ENCODE assay signal across 1 cellular context in the genomic region with DNA sequence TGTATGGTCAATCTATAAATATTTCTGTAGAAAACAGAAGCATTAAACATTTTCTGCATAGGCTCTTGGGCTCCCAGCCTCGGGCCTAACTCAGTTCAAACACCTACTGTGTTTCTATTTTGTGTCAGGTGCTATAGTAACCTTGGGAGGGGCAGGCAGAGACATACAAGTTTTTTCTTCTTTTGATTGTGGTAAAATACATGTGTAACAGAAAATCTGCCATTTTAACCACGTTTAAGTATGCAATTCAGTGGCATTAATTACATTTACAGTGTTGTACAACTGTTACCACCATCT.
TF ChIP-seq lines count a peak whose summit lies in the region.

No MANE protein-coding gene starts in this region.

TF ChIP-seq in WTC11, 78 proteins besides CTCF, POLR2A, EP300 and RAD21 (continued from another document):
- TF ChIP-seq, protein P1, sequence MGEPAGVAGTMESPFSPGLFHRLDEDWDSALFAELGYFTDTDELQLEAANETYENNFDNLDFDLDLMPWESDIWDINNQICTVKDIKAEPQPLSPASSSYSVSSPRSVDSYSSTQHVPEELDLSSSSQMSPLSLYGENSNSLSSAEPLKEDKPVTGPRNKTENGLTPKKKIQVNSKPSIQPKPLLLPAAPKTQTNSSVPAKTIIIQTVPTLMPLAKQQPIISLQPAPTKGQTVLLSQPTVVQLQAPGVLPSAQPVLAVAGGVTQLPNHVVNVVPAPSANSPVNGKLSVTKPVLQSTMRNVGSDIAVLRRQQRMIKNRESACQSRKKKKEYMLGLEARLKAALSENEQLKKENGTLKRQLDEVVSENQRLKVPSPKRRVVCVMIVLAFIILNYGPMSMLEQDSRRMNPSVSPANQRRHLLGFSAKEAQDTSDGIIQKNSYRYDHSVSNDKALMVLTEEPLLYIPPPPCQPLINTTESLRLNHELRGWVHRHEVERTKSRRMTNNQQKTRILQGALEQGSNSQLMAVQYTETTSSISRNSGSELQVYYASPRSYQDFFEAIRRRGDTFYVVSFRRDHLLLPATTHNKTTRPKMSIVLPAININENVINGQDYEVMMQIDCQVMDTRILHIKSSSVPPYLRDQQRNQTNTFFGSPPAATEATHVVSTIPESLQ (CRISPR knock-in tag; IDR thresholded peaks at IDR 0.05), result no peak
- TF ChIP-seq IRF2 (CRISPR knock-in tag; IDR thresholded peaks at IDR 0.05; ENCODE audit: borderline replicate concordance, low read depth) (no peak), E2F1 (CRISPR knock-in tag; IDR thresholded peaks at IDR 0.05) (no peak), JUN (CRISPR knock-in tag; IDR thresholded peaks at IDR 0.05) (no peak), ZNF219 (CRISPR knock-in tag; IDR thresholded peaks at IDR 0.05; ENCODE audit: borderline replicate concordance) (no peak), ZNF138 (CRISPR knock-in tag; conservative IDR thresholded peaks at IDR 0.05) (no peak), PRDM15 (CRISPR knock-in tag; IDR thresholded peaks at IDR 0.05) (no peak), PREB (CRISPR knock-in tag; IDR thresholded peaks at IDR 0.05; ENCODE audit: borderline replicate concordance) (no peak)
- TF ChIP-seq, protein P2, sequence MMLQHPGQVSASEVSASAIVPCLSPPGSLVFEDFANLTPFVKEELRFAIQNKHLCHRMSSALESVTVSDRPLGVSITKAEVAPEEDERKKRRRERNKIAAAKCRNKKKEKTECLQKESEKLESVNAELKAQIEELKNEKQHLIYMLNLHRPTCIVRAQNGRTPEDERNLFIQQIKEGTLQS (CRISPR knock-in tag; conservative IDR thresholded peaks at IDR 0.05), result no peak
- TF ChIP-seq, protein P3, sequence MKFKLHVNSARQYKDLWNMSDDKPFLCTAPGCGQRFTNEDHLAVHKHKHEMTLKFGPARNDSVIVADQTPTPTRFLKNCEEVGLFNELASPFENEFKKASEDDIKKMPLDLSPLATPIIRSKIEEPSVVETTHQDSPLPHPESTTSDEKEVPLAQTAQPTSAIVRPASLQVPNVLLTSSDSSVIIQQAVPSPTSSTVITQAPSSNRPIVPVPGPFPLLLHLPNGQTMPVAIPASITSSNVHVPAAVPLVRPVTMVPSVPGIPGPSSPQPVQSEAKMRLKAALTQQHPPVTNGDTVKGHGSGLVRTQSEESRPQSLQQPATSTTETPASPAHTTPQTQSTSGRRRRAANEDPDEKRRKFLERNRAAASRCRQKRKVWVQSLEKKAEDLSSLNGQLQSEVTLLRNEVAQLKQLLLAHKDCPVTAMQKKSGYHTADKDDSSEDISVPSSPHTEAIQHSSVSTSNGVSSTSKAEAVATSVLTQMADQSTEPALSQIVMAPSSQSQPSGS (CRISPR knock-in tag; IDR thresholded peaks at IDR 0.05; ENCODE audit: borderline replicate concordance, low read depth), result no peak
- TF ChIP-seq, protein P4, sequence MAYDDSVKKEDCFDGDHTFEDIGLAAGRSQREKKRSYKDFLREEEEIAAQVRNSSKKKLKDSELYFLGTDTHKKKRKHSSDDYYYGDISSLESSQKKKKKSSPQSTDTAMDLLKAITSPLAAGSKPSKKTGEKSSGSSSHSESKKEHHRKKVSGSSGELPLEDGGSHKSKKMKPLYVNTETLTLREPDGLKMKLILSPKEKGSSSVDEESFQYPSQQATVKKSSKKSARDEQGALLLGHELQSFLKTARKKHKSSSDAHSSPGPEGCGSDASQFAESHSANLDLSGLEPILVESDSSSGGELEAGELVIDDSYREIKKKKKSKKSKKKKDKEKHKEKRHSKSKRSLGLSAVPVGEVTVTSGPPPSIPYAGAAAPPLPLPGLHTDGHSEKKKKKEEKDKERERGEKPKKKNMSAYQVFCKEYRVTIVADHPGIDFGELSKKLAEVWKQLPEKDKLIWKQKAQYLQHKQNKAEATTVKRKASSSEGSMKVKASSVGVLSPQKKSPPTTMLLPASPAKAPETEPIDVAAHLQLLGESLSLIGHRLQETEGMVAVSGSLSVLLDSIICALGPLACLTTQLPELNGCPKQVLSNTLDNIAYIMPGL (CRISPR knock-in tag; IDR thresholded peaks at IDR 0.05), result no peak
TF ChIP-seq in WTC11: peak in this region for 0.
